10 cellular contexts compared by ENCODE assay signal in the genomic region with DNA sequence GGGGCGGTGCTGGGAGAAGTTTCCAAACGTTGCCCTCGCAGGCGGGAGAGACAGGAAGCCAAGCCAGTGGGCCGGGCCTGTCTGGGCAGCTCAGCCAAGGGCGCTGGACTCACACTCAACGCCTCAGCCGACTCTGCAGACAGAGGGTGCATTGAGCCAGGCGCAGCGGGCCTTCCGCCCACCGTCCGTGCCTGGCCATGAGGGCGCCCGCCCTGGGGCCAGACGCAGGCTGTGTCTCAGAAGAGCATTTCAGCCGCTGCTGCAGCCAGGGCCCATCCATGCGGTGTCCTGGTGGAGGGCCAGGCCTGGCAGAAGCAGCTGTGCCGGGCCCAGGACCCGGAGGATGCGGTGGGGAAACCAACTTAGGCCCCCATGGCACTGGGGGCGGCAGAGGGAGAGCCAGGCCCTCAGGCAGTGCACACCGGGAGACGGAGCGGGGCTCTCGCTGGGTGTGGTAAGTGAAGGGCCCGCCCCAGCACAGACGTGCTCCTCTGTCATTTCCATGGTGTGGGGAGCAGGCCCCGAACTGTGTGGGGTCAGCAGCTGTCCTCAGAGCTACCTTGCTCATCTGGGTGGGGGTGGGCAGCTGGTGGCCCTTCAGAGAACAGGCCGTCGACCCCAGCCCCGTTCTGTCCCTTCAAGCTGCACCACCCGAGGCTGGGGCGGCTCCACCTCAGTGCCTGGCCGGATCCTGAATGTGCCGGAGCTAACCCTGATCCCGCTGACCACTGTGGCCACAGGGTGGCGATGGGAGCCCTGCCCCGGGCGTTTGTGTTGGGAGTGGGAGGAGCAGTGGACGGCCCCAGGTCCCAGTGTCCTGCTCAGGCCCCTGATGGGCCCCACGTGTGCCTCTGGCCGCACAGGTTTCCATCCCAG. TPM values are rescaled to one million over a fixed set of nuclear protein-coding genes. Genes with fewer than 3 reads are reported as not detected.
DNase-seq lines count a peak whose midpoint lies in the region; ATAC-seq and TF ChIP-seq lines count a peak whose summit lies in the region.
"Had no signal": no experiment of that assay in that cellular context is flagged by ENCODE, and none has a peak within 500 bp of the region (broad histone marks: within the 10 kb centered on the region; RNA-seq: fewer than 3 reads in every experiment).

No MANE protein-coding gene starts in this region.

- H3K4me1 ChIP-seq in SJCRH30 = peaks cover 42% of the 10 kb centered on the region

- peak; percentile 94 for DNase-seq in Ammon's horn (ENCODE audit: low spot score)
- peak; percentile 78 to 81 for DNase-seq in SJCRH30
- DNase-seq in fibroblast of the aortic adventitia (ENCODE audit: low read depth) = peak; percentile 62
- peak; percentile 67 for DNase-seq in neural crest cell (ENCODE audit: low read depth, low spot score)
- no peak for DNase-seq in OCI-M2 (lab: John Stamatoyannopoulos, UW; ENCODE audit: unreplicated experiment)
- DNase-seq in GOT3 (lab: John Stamatoyannopoulos, UW) = no peak
- DNase-seq: activated T-cell treated with anti-CD3 and anti-CD28 coated beads, Interleukin-2, amount 50 U/mL, for 24 hours; DND-41 had no signal

- peak; percentile 74 for TF ChIP-seq CTCF in fibroblast of the aortic adventitia (IDR thresholded peaks at IDR 0.05; ENCODE audit: insufficient read depth, low read length)
- TF ChIP-seq CTCF in neural crest cell (conservative IDR thresholded peaks at IDR 0.05) = peak; percentile 55

- H3K27me3 ChIP-seq in SJCRH30 = no peaks in the 10 kb centered on the region

- no peak for ATAC-seq in GM18858 (IDR thresholded peaks at IDR 0.05; ENCODE audit: unreplicated experiment)
- no peak for ATAC-seq in GM18907 (IDR thresholded peaks at IDR 0.05; ENCODE audit: unreplicated experiment)

- H3K4me3 ChIP-seq in SJCRH30 = peak overlapping the region; percentile 3
- H3K4me3 ChIP-seq in fibroblast of the aortic adventitia (ENCODE audit: low read depth, low read length) = no peak overlapping the region

- no peaks in the 10 kb centered on the region for H3K36me3 Mint-ChIP-seq in neural crest cell (ENCODE audit: low read depth)

- H3K9me3 Mint-ChIP-seq in neural crest cell = no peaks in the 10 kb centered on the region
- H3K9me3 Mint-ChIP-seq: activated T-cell treated with anti-CD3 and anti-CD28 coated beads, Interleukin-2, amount 50 U/mL, for 24 hours had no signal

- 0 out of 2 replicates have a peak, but pooled peaks cover 3% of the 10 kb centered on the region for H3K36me3 ChIP-seq in SJCRH30

- H3K4me3 Mint-ChIP-seq in neural crest cell = peak overlapping the region; percentile 75
- H3K4me3 Mint-ChIP-seq: activated T-cell treated with anti-CD3 and anti-CD28 coated beads, Interleukin-2, amount 50 U/mL, for 24 hours had no signal

- peak overlapping the region; percentile 91 for H3K27ac Mint-ChIP-seq in neural crest cell (ENCODE audit: unreplicated experiment)
- H3K27ac Mint-ChIP-seq: activated T-cell treated with anti-CD3 and anti-CD28 coated beads, Interleukin-2, amount 50 U/mL, for 24 hours had no signal

- H3K4me1 Mint-ChIP-seq in neural crest cell = peaks cover 25% of the 10 kb centered on the region

- H3K27ac ChIP-seq in SJCRH30 = peak overlapping the region; percentile 0; the same call in 1 of the 2 replicates

- peaks cover 5% of the 10 kb centered on the region for H3K27me3 Mint-ChIP-seq in neural crest cell (ENCODE audit: low read depth)
- H3K27me3 Mint-ChIP-seq: activated T-cell treated with anti-CD3 and anti-CD28 coated beads, Interleukin-2, amount 50 U/mL, for 24 hours had no signal

- no peaks in the 10 kb centered on the region for H3K9me3 ChIP-seq in SJCRH30 (replicated peaks)

RNA-seq across cellular contexts. Expression of a gene that starts 18.0 kb away (rescaled TPM):
- total RNA-seq in SJCRH30 (2014; rRNA removed; shearing (Covaris generic)) = 17.0 and 19.4 TPM in 2 replicates
- total RNA-seq in fibroblast of the aortic adventitia (ENCODE audit: low replicate concordance) = 5.2 and 6.1 TPM in 2 replicates
- 21.3 and 21.7 TPM in 2 replicates for total RNA-seq in neural crest cell

RNA-seq across cellular contexts. Expression of a gene that starts 18.2 kb away (rescaled TPM):
- 52.5 and 57.2 TPM in 2 replicates for total RNA-seq in SJCRH30 (2014; rRNA removed; shearing (Covaris generic))
- total RNA-seq in fibroblast of the aortic adventitia (ENCODE audit: low replicate concordance) = 25.9 and 48.5 TPM in 2 replicates
- total RNA-seq in neural crest cell = 50.8 and 56.7 TPM in 2 replicates

RNA-seq across cellular contexts. Expression of a gene that starts 27.9 kb away (rescaled TPM):
- 8.8 and 11.8 TPM in 2 replicates for total RNA-seq in SJCRH30 (2014; rRNA removed; shearing (Covaris generic))
- 1.1 and 1.4 TPM in 2 replicates for total RNA-seq in fibroblast of the aortic adventitia (ENCODE audit: low replicate concordance)
- total RNA-seq in neural crest cell = 1.3 and 1.4 TPM in 2 replicates

RNA-seq across cellular contexts. Expression of a gene that starts 41.6 kb away (rescaled TPM):
- total RNA-seq in SJCRH30 (2014; rRNA removed; shearing (Covaris generic)) = 0.05 TPM in 1 of 2 replicates, not detected in the other
- under 0.01 TPM in 1 of 2 replicates, not detected in the other for total RNA-seq in fibroblast of the aortic adventitia (ENCODE audit: low replicate concordance)
- total RNA-seq in neural crest cell = 0.07 TPM in 1 of 2 replicates, not detected in the other

RNA-seq across cellular contexts. Expression of a gene that starts 54.5 kb away (rescaled TPM):
- 7.5 and 8.9 TPM in 2 replicates for total RNA-seq in SJCRH30 (2014; rRNA removed; shearing (Covaris generic))
- total RNA-seq in fibroblast of the aortic adventitia (ENCODE audit: low replicate concordance) (12.1 and 17.7 TPM in 2 replicates), neural crest cell (18.2 and 19.0 TPM in 2 replicates)

Comparison
In these comparisons a context has a peak if more than half of its experiments do, and no peak if none do; other contexts are left out.
1. DNase-seq: peak in Ammon's horn (single experiment), SJCRH30 (2 of 2), fibroblast of the aortic adventitia (single experiment) and neural crest cell (single experiment); none in OCI-M2 (single experiment) and GOT3 (single experiment).